In genomic region chr2:182980115-182980514, GRCh38 we compare ENCODE assay signal across 8 cellular contexts. TPM values are rescaled to one million over a fixed set of nuclear protein-coding genes. Genes with fewer than 3 reads are reported as not detected.
DNase-seq lines count a peak whose midpoint lies in the region; ATAC-seq and TF ChIP-seq lines count a peak whose summit lies in the region.

No MANE protein-coding gene starts in this region.

- TF ChIP-seq POLR2A in breast epithelium (IDR thresholded peaks at IDR 0.05), result no peak

- no peaks in the 10 kb centered on the region for H3K27me3 ChIP-seq in CD4-positive, alpha-beta T cell (ENCODE audit: control insufficient read depth, insufficient read depth, low read length)
- H3K27me3 ChIP-seq in breast epithelium, result no peaks in the 10 kb centered on the region
- no peaks in the 10 kb centered on the region for H3K27me3 ChIP-seq in lower lobe of right lung (ENCODE audit: low read depth)

- no peak overlapping the region for H3K4me3 Mint-ChIP-seq in CD4-positive, alpha-beta T cell

- TF ChIP-seq CTCF in CD4-positive, alpha-beta T cell (IDR thresholded peaks at IDR 0.05), result peak; percentile 81
- TF ChIP-seq CTCF in breast epithelium (IDR thresholded peaks at IDR 0.05), result peak; percentile 19 to 53 (median 46)
- peak; percentile 55 for TF ChIP-seq CTCF in lower lobe of right lung (IDR thresholded peaks at IDR 0.05)
- no peak for TF ChIP-seq CTCF in coronary artery (IDR thresholded peaks at IDR 0.05)

- no peaks in the 10 kb centered on the region for H3K36me3 Mint-ChIP-seq in CD4-positive, alpha-beta T cell (ENCODE audit: low read depth)

- H3K4me3 ChIP-seq in breast epithelium (no peak overlapping the region), lower lobe of right lung (no peak overlapping the region), coronary artery (no peak overlapping the region)

- CTCF ChIA-PET in CD4-positive, alpha-beta T cell (lab: Charles Lee), result interaction anchor here (1.0 to 2.0 kb wide), 3 partner anchors 10 to 313 kb away, joined by 3 to 14 read pairs (median 3); no protein-coding TSS in a partner anchor

- H3K27me3 Mint-ChIP-seq in CD4-positive, alpha-beta T cell, result no peaks in the 10 kb centered on the region

- no peak for DNase-seq in CD4-positive, alpha-beta T cell
- peak; percentile 16 for DNase-seq in NCI-H510A (lab: John Stamatoyannopoulos, UW)
- DNase-seq in breast epithelium (ENCODE audit: low spot score in 2 of 2), result no peak
- DNase-seq in lower lobe of right lung, result no peak
- no peak for DNase-seq in coronary artery (ENCODE audit: low spot score)
- DNase-seq in NCI-H128 (lab: John Stamatoyannopoulos, UW; ENCODE audit: unreplicated experiment), result no peak

- no peaks in the 10 kb centered on the region for H3K9me3 Mint-ChIP-seq in CD4-positive, alpha-beta T cell

- H3K4me1 Mint-ChIP-seq in CD4-positive, alpha-beta T cell (ENCODE audit: low read depth), result no peaks in the 10 kb centered on the region

- H3K27ac Mint-ChIP-seq in CD4-positive, alpha-beta T cell, result no peak overlapping the region

- H3K36me3 ChIP-seq in breast epithelium (peaks cover 6% of the 10 kb centered on the region), lower lobe of right lung (peaks cover 86% of the 10 kb centered on the region)

- no peak for ATAC-seq in CD4-positive, alpha-beta T cell (ENCODE audit: poor library complexity)
- ATAC-seq in GM19395 (IDR thresholded peaks at IDR 0.05; ENCODE audit: unreplicated experiment) (peak; percentile 86), HG03442 (IDR thresholded peaks at IDR 0.05; ENCODE audit: unreplicated experiment) (peak; percentile 77), lower lobe of right lung (peak in 1 of 2 donors; percentile 65)

- H3K4me1 ChIP-seq in breast epithelium, result no peaks in the 10 kb centered on the region
- no peaks in the 10 kb centered on the region for H3K4me1 ChIP-seq in lower lobe of right lung

- H3K9me3 ChIP-seq in CD4-positive, alpha-beta T cell (ENCODE audit: control insufficient read depth, low read length), result no peaks in the 10 kb centered on the region
- H3K9me3 ChIP-seq in breast epithelium (no peaks in the 10 kb centered on the region), lower lobe of right lung (no peaks in the 10 kb centered on the region)

- no peak overlapping the region for H3K27ac ChIP-seq in CD4-positive, alpha-beta T cell (ENCODE audit: low read depth, low read length)
- H3K27ac ChIP-seq in breast epithelium (no peak overlapping the region), lower lobe of right lung (no peak overlapping the region), coronary artery (no peak overlapping the region)

- POLR2A ChIA-PET in CD4-positive, alpha-beta T cell (lab: Charles Lee), result interaction anchor here (0.6 to 1.4 kb wide), 2 partner anchors 12 to 313 kb away, joined by 3 to 4 read pairs; no protein-coding TSS in a partner anchor

- intact Hi-C loops in CD4-positive, alpha-beta T cell (cut with DNase I, micrococcal nuclease), result loop anchor here (1.0 to 10.0 kb wide), 4 partner anchors 215 to 794 kb away; no protein-coding TSS in a partner anchor
- intact Hi-C loops in breast epithelium (cut with DNase I; ENCODE audit: low total_unique reads) (no loop called here), lower lobe of right lung (cut with DNase I) (no loop called here)

RNA-seq across cellular contexts. Expression of gene NCKAP1, which starts 58.1 kb away (rescaled TPM):
- 1 to 10 TPM; 2.4 to 2.5 TPM for total RNA-seq in CD4-positive, alpha-beta T cell
- total RNA-seq in breast epithelium, result 100 to 1,000 TPM; 122 to 270 (median 186) TPM
- 96.8 TPM for total RNA-seq in lower lobe of right lung

Comparison
In these comparisons a context has a peak if more than half of its experiments do, and no peak if none do; other contexts are left out.
1. RNA of gene NCKAP1, which starts 58.1 kb away (total RNA-seq): 122 to 270 TPM in breast epithelium and 96.8 TPM in lower lobe of right lung (single experiment); 2.4 to 2.5 TPM in CD4-positive, alpha-beta T cell; every median in the first group is over 10 times any median in the second.
2. intact Hi-C loops: an anchor here in CD4-positive, alpha-beta T cell (1.0 to 10.0 kb wide); none called in breast epithelium and lower lobe of right lung.